28 cellular contexts compared by ENCODE assay signal in genomic region chr1:232476538-232476950, GRCh38.
A peak's percentile ranks its signal among the peaks of the same experiment; 100 is the strongest.
DNase-seq lines count a peak whose midpoint lies in the region; ATAC-seq lines count a peak whose summit lies in the region.
"Had no signal": no experiment of that assay in that cellular context is flagged by ENCODE, and none has a peak within 500 bp of the region (broad histone marks: within the 10 kb centered on the region; RNA-seq: fewer than 3 reads in every experiment).

No MANE protein-coding gene starts in this region.

- DNase-seq in Right ventricle myocardium superior: no peak
- no peak for DNase-seq in cardiac septum (ENCODE audit: low spot score)
- peak; percentile 23 for DNase-seq in dedifferentiated amniotic fluid mesenchymal stem cell (ENCODE audit: extremely low spot score)
- peak; percentile 51 for DNase-seq in mesenchymal stem cell
- no peak for DNase-seq in neuronal stem cell (ENCODE audit: low spot score)
- no peak for DNase-seq in activated T-cell treated with anti-CD3 and anti-CD28 coated beads, Interleukin-2, amount 50 U/mL, for 4 hours
- no peak for DNase-seq in NCI-H128 (lab: John Stamatoyannopoulos, UW; ENCODE audit: unreplicated experiment)
- DNase-seq: activated CD4-positive, alpha-beta T cell treated with anti-CD3 and anti-CD28 coated beads for 1 hour; activated CD8-positive, alpha-beta T cell treated with anti-CD3 and anti-CD28 coated beads, Interleukin-2, amount 10 ng/mL, durations not matched to agents 7 days and 5 days; activated naive CD4-positive, alpha-beta T cell treated with anti-CD3 and anti-CD28 coated beads for 36 hours; activated T-cell treated with anti-CD3 and anti-CD28 coated beads, Interleukin-2, amount 50 U/mL, for 24 hours; Calu3; effector memory CD8-positive, alpha-beta T cell; heart left ventricle; Karpas-422; left lung; mucosa of descending colon; NCI-H1048; NCI-H187 treated with DMSO at 0.1 percent for 48 hours; OCI-M1; SHP77 treated with DMSO at 0.1 percent for 48 hours; stimulated activated CD4-positive, alpha-beta T cell treated with anti-CD3 and anti-CD28 coated beads, Interleukin-4, amount 100 ng/mL, for 24 hours; stimulated activated naive CD4-positive, alpha-beta T cell treated with Interleukin-2 at 50 U/mL for 16 hours; thyroid gland had no signal

- H3K4me1 ChIP-seq in mesenchymal stem cell (ENCODE audit: control insufficient read depth, insufficient read depth, low read depth, low read length) (peaks cover 2% of the 10 kb centered on the region), neuronal stem cell (ENCODE audit: control insufficient read depth in 2 of 2, insufficient read depth in 1 of 2, low read depth in 1 of 2, low read length in 2 of 2) (peaks cover 10 to 31% of the 10 kb centered on the region in 2 donors)
- H3K4me1 ChIP-seq: left lung had no signal

- H3K4me1 Mint-ChIP-seq in activated T-cell treated with anti-CD3 and anti-CD28 coated beads, Interleukin-2, amount 50 U/mL, for 4 hours (ENCODE audit: low read depth): peaks cover 3% of the 10 kb centered on the region

- H2AK5ac ChIP-seq in mesenchymal stem cell (ENCODE audit: low read length, severe bottlenecking) (no peak overlapping the region), neuronal stem cell (ENCODE audit: low read depth, low read length) (no peak overlapping the region)

- H3K4ac ChIP-seq in mesenchymal stem cell (ENCODE audit: low read depth in 1 of 2, low read length in 2 of 2) (no peak overlapping the region), neuronal stem cell (ENCODE audit: low read length) (no peak overlapping the region)

- H3K23ac ChIP-seq in mesenchymal stem cell (ENCODE audit: low read length in 2 of 2) (no peak overlapping the region), neuronal stem cell (ENCODE audit: low read depth, low read length, poor library complexity) (no peak overlapping the region)

- H3K27me3 Mint-ChIP-seq in activated T-cell treated with anti-CD3 and anti-CD28 coated beads, Interleukin-2, amount 50 U/mL, for 4 hours (ENCODE audit: low read depth): no peaks in the 10 kb centered on the region
- H3K27me3 Mint-ChIP-seq: effector memory CD8-positive, alpha-beta T cell had no signal

- no peak overlapping the region for H2BK5ac ChIP-seq in mesenchymal stem cell (ENCODE audit: low read depth, low read length, poor library complexity, severe bottlenecking)
- H2BK5ac ChIP-seq in neuronal stem cell (ENCODE audit: low read length): no peak overlapping the region

- H3K36me3 ChIP-seq in mesenchymal stem cell (ENCODE audit: control insufficient read depth in 1 of 2, insufficient read depth in 2 of 2, low read depth in 1 of 2, low read length in 2 of 2): peaks cover 0 to 13% of the 10 kb centered on the region in 2 experiments
- H3K36me3 ChIP-seq in neuronal stem cell (replicated peaks in 1 of 2; ENCODE audit: control insufficient read depth in 2 of 2, insufficient read depth in 2 of 2, low read length in 2 of 2): peaks cover 2 to 83% of the 10 kb centered on the region in 2 donors
- H3K36me3 ChIP-seq: neural progenitor cell, thyroid gland had no signal

- H3K9me3 Mint-ChIP-seq in activated T-cell treated with anti-CD3 and anti-CD28 coated beads, Interleukin-2, amount 50 U/mL, for 4 hours: no peaks in the 10 kb centered on the region
- H3K9me3 Mint-ChIP-seq: activated naive CD4-positive, alpha-beta T cell treated with anti-CD3 and anti-CD28 coated beads for 36 hours; activated T-cell treated with anti-CD3 and anti-CD28 coated beads, Interleukin-2, amount 50 U/mL, for 24 hours; effector memory CD8-positive, alpha-beta T cell; neural progenitor cell had no signal

- WGBS in mesenchymal stem cell: 76% methylated on average over 2 of the region's 2 CpGs
- no CpG with 5 or more reads among the region's 2 CpGs for WGBS in neuronal stem cell (ENCODE audit: extremely low coverage in 2 of 2, insufficient read length in 2 of 2, insufficient replicate concordance in 1 of 2), 2 donors

- H4K91ac ChIP-seq in mesenchymal stem cell (ENCODE audit: low read length) (no peak overlapping the region), neuronal stem cell (ENCODE audit: low read depth, low read length, poor library complexity) (no peak overlapping the region)

- H3K9me3 ChIP-seq in mesenchymal stem cell (ENCODE audit: control insufficient read depth, low read length) (no peaks in the 10 kb centered on the region), neuronal stem cell (replicated peaks in 1 of 2; ENCODE audit: control insufficient read depth in 2 of 2, insufficient read depth in 1 of 2, low read depth in 1 of 2, low read length in 2 of 2) (no peaks in the 10 kb centered on the region)
- H3K9me3 ChIP-seq: BLaER1 treated with 17β-estradiol and CSF1 and Interleukin-3, amounts not matched to agents 10 nM and 100 nM; esophagus muscularis mucosa; heart left ventricle; left lung; mucosa of descending colon; thyroid gland had no signal

- ATAC-seq in Right ventricle myocardium superior (ENCODE audit: poor library complexity) (peak; percentile 53), SK-N-SH treated with all-trans-retinoic acid at 6 μM for 48 hours (no peak)
- ATAC-seq in activated T-cell treated with anti-CD3 and anti-CD28 coated beads, Interleukin-2, amount 50 U/mL, for 4 hours: no peak
- ATAC-seq: activated CD8-positive, alpha-beta T cell treated with anti-CD3 and anti-CD28 coated beads, Interleukin-2, amount 10 ng/mL, durations not matched to agents 7 days and 5 days; effector memory CD8-positive, alpha-beta T cell; left lung; mucosa of descending colon had no signal

- H3K4me3 ChIP-seq in mesenchymal stem cell (ENCODE audit: insufficient read depth in 1 of 2, low read depth in 1 of 2, low read length in 2 of 2) (no peak overlapping the region), neuronal stem cell (ENCODE audit: low read length in 2 of 2) (no peak overlapping the region)
- H3K4me3 ChIP-seq: BLaER1 treated with 17β-estradiol and CSF1 and Interleukin-3, amounts not matched to agents 10 nM and 100 nM; esophagus muscularis mucosa; heart left ventricle; left lung; mucosa of descending colon; neural progenitor cell; thyroid gland had no signal

- peaks cover 4% of the 10 kb centered on the region for H3K36me3 Mint-ChIP-seq in activated T-cell treated with anti-CD3 and anti-CD28 coated beads, Interleukin-2, amount 50 U/mL, for 4 hours (ENCODE audit: insufficient read depth)

- H3K4me2 ChIP-seq in mesenchymal stem cell (ENCODE audit: low read length, poor library complexity, severe bottlenecking) (no peak overlapping the region), neuronal stem cell (ENCODE audit: insufficient read depth, low read length, poor library complexity, severe bottlenecking) (no peak overlapping the region)
- H3K4me2 ChIP-seq: BLaER1 treated with 17β-estradiol and CSF1 and Interleukin-3, amounts not matched to agents 10 nM and 100 nM; neural progenitor cell had no signal

- H3K27ac ChIP-seq in mesenchymal stem cell (ENCODE audit: low read length, poor library complexity, severe bottlenecking): no peak overlapping the region
- H3K27ac ChIP-seq in neuronal stem cell (replicated peaks; ENCODE audit: low read length): no peak overlapping the region
- H3K27ac ChIP-seq: BLaER1 treated with 17β-estradiol and CSF1 and Interleukin-3, amounts not matched to agents 10 nM and 100 nM; heart left ventricle; neural progenitor cell; thyroid gland had no signal

- H4K8ac ChIP-seq in mesenchymal stem cell (ENCODE audit: low read length): no peak overlapping the region
- no peak overlapping the region for H4K8ac ChIP-seq in neuronal stem cell (ENCODE audit: low read depth, low read length)

- H2BK12ac ChIP-seq in mesenchymal stem cell (ENCODE audit: low read length in 2 of 2): no peak overlapping the region
- no peak overlapping the region for H2BK12ac ChIP-seq in neuronal stem cell (ENCODE audit: low read length)

- H2BK120ac ChIP-seq in mesenchymal stem cell (ENCODE audit: low read depth, low read length): no peak overlapping the region
- no peak overlapping the region for H2BK120ac ChIP-seq in neuronal stem cell (ENCODE audit: low read depth, low read length)

- no peak overlapping the region for H3K18ac ChIP-seq in mesenchymal stem cell (ENCODE audit: low read depth in 1 of 2, low read length in 2 of 2)
- H3K18ac ChIP-seq in neuronal stem cell (ENCODE audit: low read length): no peak overlapping the region

- no peak overlapping the region for H2AFZ ChIP-seq in mesenchymal stem cell (ENCODE audit: low read depth, low read length)
- H2AFZ ChIP-seq in neuronal stem cell (ENCODE audit: low read length): no peak overlapping the region
- H2AFZ ChIP-seq: neural progenitor cell had no signal

- H3K4me3 Mint-ChIP-seq in activated T-cell treated with anti-CD3 and anti-CD28 coated beads, Interleukin-2, amount 50 U/mL, for 4 hours: no peak overlapping the region
- H3K4me3 Mint-ChIP-seq: activated CD8-positive, alpha-beta T cell treated with anti-CD3 and anti-CD28 coated beads, Interleukin-2, amount 10 ng/mL, durations not matched to agents 7 days and 5 days; activated naive CD4-positive, alpha-beta T cell treated with anti-CD3 and anti-CD28 coated beads for 36 hours; activated T-cell treated with anti-CD3 and anti-CD28 coated beads, Interleukin-2, amount 50 U/mL, for 24 hours; effector memory CD8-positive, alpha-beta T cell; neural progenitor cell had no signal

- no peak overlapping the region for H3K14ac ChIP-seq in mesenchymal stem cell (ENCODE audit: low read length in 2 of 2)
- H3K14ac ChIP-seq in neuronal stem cell (ENCODE audit: low read length): no peak overlapping the region

- H3K27me3 ChIP-seq in mesenchymal stem cell (ENCODE audit: control insufficient read depth in 1 of 2, insufficient read depth in 1 of 2, low read length in 2 of 2) (peaks cover 0 to 21% of the 10 kb centered on the region in 2 experiments), neuronal stem cell (ENCODE audit: control insufficient read depth in 3 of 3, insufficient read depth in 3 of 3, low read depth in 1 of 3, low read length in 3 of 3) (no peaks in the 10 kb centered on the region)
- H3K27me3 ChIP-seq: BLaER1 treated with 17β-estradiol and CSF1 and Interleukin-3, amounts not matched to agents 10 nM and 100 nM; esophagus muscularis mucosa; heart left ventricle; left lung; neural progenitor cell; thyroid gland had no signal

- no peak overlapping the region for H2BK15ac ChIP-seq in mesenchymal stem cell (ENCODE audit: low read depth, poor library complexity, severe bottlenecking)
- no peak overlapping the region for H2BK15ac ChIP-seq in neuronal stem cell (ENCODE audit: low read length)

- intact Hi-C loops in Right ventricle myocardium superior (cut with DNase I): no loop called here
- intact Hi-C loops in cardiac septum (cut with DNase I): no loop called here

- H3K9ac ChIP-seq in mesenchymal stem cell (ENCODE audit: low read length): no peak overlapping the region
- no peak overlapping the region for H3K9ac ChIP-seq in neuronal stem cell (ENCODE audit: low read depth, low read length, poor library complexity)
- H3K9ac ChIP-seq: BLaER1 treated with 17β-estradiol and CSF1 and Interleukin-3, amounts not matched to agents 10 nM and 100 nM; neural progenitor cell had no signal

- H3K79me1 ChIP-seq in mesenchymal stem cell (replicated peaks; ENCODE audit: low read length, poor library complexity, severe bottlenecking) (peaks cover 10% of the 10 kb centered on the region), neuronal stem cell (ENCODE audit: low read depth, low read length) (no peaks in the 10 kb centered on the region)

Comparison
In these comparisons a context has a peak if more than half of its experiments do, and no peak if none do; other contexts are left out.
1. DNase-seq: peak in dedifferentiated amniotic fluid mesenchymal stem cell (single experiment) and mesenchymal stem cell (single experiment); none in Right ventricle myocardium superior (single experiment), cardiac septum (single experiment), neuronal stem cell (single experiment), activated T-cell treated with anti-CD3 and anti-CD28 coated beads, Interleukin-2, amount 50 U/mL, for 4 hours (single experiment) and NCI-H128 (single experiment).